Comparison of ENCODE assay signal across 20 cellular contexts in the genomic region with DNA sequence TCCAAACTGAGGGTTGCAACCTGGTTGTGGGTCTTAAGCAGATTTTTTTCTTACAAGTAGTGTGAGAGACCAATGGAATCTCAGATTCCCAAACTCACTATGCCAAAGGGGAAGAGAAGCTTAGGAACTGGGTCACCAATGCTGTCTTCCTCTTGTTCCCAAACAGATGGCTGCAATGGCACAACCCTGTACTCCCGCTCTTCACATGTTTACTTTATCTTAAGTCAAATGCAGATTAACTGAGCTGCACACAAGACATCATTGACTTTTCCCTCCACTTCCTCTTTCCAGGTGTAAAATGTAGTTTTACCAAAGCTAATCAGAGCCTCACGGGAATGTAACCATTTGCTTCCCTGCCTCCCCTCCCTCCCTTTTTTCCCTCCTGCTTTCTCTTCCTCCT. TPM values are rescaled to one million over a fixed set of nuclear protein-coding genes. Genes with fewer than 3 reads are reported as not detected.
DNase-seq lines count a peak whose midpoint lies in the region; ATAC-seq and TF ChIP-seq lines count a peak whose summit lies in the region.
"Had no signal": no experiment of that assay in that cellular context is flagged by ENCODE, and none has a peak within 500 bp of the region (broad histone marks: within the 10 kb centered on the region; RNA-seq: fewer than 3 reads in every experiment).

No MANE protein-coding gene starts in this region.

- H3K4me1 Mint-ChIP-seq in activated naive CD4-positive, alpha-beta T cell treated with anti-CD3 and anti-CD28 coated beads for 36 hours (ENCODE audit: low read depth) = peaks cover 12% of the 10 kb centered on the region
- H3K4me1 Mint-ChIP-seq in endodermal cell = peaks cover 61% of the 10 kb centered on the region

- no peak for ATAC-seq in GM18867 (IDR thresholded peaks at IDR 0.05; ENCODE audit: unreplicated experiment)

- H3K27me3 ChIP-seq in endodermal cell (ENCODE audit: control insufficient read depth, insufficient read depth, low read length, poor library complexity, severe bottlenecking) (no peaks in the 10 kb centered on the region), suprapubic skin (peaks cover 19% of the 10 kb centered on the region)

- intact Hi-C loops in activated naive CD4-positive, alpha-beta T cell treated with anti-CD3 and anti-CD28 coated beads for 36 hours (cut with micrococcal nuclease) = no loop called here

- H3K36me3 Mint-ChIP-seq in activated naive CD4-positive, alpha-beta T cell treated with anti-CD3 and anti-CD28 coated beads for 36 hours (ENCODE audit: low read depth) = no peaks in the 10 kb centered on the region
- H3K36me3 Mint-ChIP-seq in endodermal cell (ENCODE audit: low read depth) = no peaks in the 10 kb centered on the region
- H3K36me3 Mint-ChIP-seq: CD4-positive, CD25-positive, alpha-beta regulatory T cell had no signal

- DNase-seq in activated naive CD4-positive, alpha-beta T cell treated with anti-CD3 and anti-CD28 coated beads for 36 hours = no peak
- no peak for DNase-seq in activated naive CD4-positive, alpha-beta T cell (lab: John Stamatoyannopoulos, UW)
- DNase-seq in NB4 (ENCODE audit: low read depth) = peak; percentile 19
- DNase-seq in endodermal cell = no peak
- DNase-seq in suprapubic skin (ENCODE audit: low spot score in 2 of 2) = no peak
- DNase-seq in NCI-H2227 (lab: John Stamatoyannopoulos, UW; ENCODE audit: unreplicated experiment) = no peak
- DNase-seq: Caco-2; CD4-positive, CD25-positive, alpha-beta regulatory T cell; DMS153; EL; NCI-H1048; NCI-H1436 treated with DMSO at 0.1 percent for 48 hours; NCI-H2029 treated with DMSO at 0.1 percent for 48 hours; NCI-H2171 treated with DMSO at 0.1 percent for 48 hours; NCI-H524; OCI-M1; RPMI8226; SIG-M5 had no signal

- TF ChIP-seq CTCF in NB4 (IDR thresholded peaks at IDR 0.05; ENCODE audit: low read depth, low read length) = no peak
- no peak for TF ChIP-seq CTCF in endodermal cell (conservative IDR thresholded peaks at IDR 0.05)
- TF ChIP-seq CTCF in suprapubic skin (IDR thresholded peaks at IDR 0.05) = no peak

- H3K9ac ChIP-seq in endodermal cell (ENCODE audit: extremely low read depth, low read length, poor library complexity, severe bottlenecking) = no peak overlapping the region

- WGBS in endodermal cell (ENCODE audit: insufficient coverage in 1 of 2, insufficient read length in 1 of 2), 2 experiments = 89 to 100% methylated on average over 1 to 2 of the region's 2 CpGs
- 75% methylated on average over 2 of the region's 2 CpGs for WGBS in suprapubic skin

- H3K27ac Mint-ChIP-seq in activated naive CD4-positive, alpha-beta T cell treated with anti-CD3 and anti-CD28 coated beads for 36 hours = peak overlapping the region; percentile 13
- peak overlapping the region; percentile 35 for H3K27ac Mint-ChIP-seq in endodermal cell
- H3K27ac Mint-ChIP-seq: CD4-positive, CD25-positive, alpha-beta regulatory T cell had no signal

- H3K27me3 Mint-ChIP-seq in activated naive CD4-positive, alpha-beta T cell treated with anti-CD3 and anti-CD28 coated beads for 36 hours (ENCODE audit: low read depth) = peaks cover 13% of the 10 kb centered on the region
- H3K27me3 Mint-ChIP-seq in endodermal cell (ENCODE audit: insufficient read depth) = no peaks in the 10 kb centered on the region

- no peak overlapping the region for H3K27ac ChIP-seq in endodermal cell (ENCODE audit: low read depth, low read length)
- H3K27ac ChIP-seq in suprapubic skin = no peak overlapping the region

- no peak overlapping the region for H3K4me3 Mint-ChIP-seq in activated naive CD4-positive, alpha-beta T cell treated with anti-CD3 and anti-CD28 coated beads for 36 hours
- H3K4me3 Mint-ChIP-seq in endodermal cell = no peak overlapping the region

- H3K36me3 ChIP-seq in endodermal cell (ENCODE audit: control insufficient read depth, insufficient read depth, low read length) (peaks cover 5% of the 10 kb centered on the region), suprapubic skin (no peaks in the 10 kb centered on the region)

- H3K9me3 ChIP-seq in endodermal cell (ENCODE audit: control insufficient read depth, low read length) (no peaks in the 10 kb centered on the region), suprapubic skin (no peaks in the 10 kb centered on the region)
- H3K9me3 ChIP-seq: Caco-2 had no signal

- H3K4me1 ChIP-seq in endodermal cell (ENCODE audit: control insufficient read depth, insufficient read depth, low read length) (no peaks in the 10 kb centered on the region), suprapubic skin (no peaks in the 10 kb centered on the region)
- H3K4me1 ChIP-seq: Caco-2 had no signal

- no peaks in the 10 kb centered on the region for H3K9me3 Mint-ChIP-seq in activated naive CD4-positive, alpha-beta T cell treated with anti-CD3 and anti-CD28 coated beads for 36 hours
- H3K9me3 Mint-ChIP-seq in endodermal cell = no peaks in the 10 kb centered on the region

- CTCF ChIA-PET in activated naive CD4-positive, alpha-beta T cell treated with anti-CD3 and anti-CD28 coated beads for 36 hours (lab: Charles Lee) = interaction anchor here (0.6 to 0.7 kb wide), 2 partner anchors 118 to 157 kb away, joined by 3 read pairs; no protein-coding TSS in a partner anchor

- no peak for TF ChIP-seq EP300 in suprapubic skin (IDR thresholded peaks at IDR 0.05)

- H3K4me3 ChIP-seq in NB4 (ENCODE audit: low read depth, low read length) (no peak overlapping the region), endodermal cell (ENCODE audit: low read length) (no peak overlapping the region), suprapubic skin (no peak overlapping the region)

- TF ChIP-seq POLR2A in NB4 (IDR thresholded peaks at IDR 0.05; ENCODE audit: extremely low read depth, insufficient read length) (no peak), suprapubic skin (IDR thresholded peaks at IDR 0.05) (no peak)

RNA-seq across cellular contexts. Expression of a gene that starts 14.4 kb away (rescaled TPM):
- total RNA-seq in activated naive CD4-positive, alpha-beta T cell treated with anti-CD3 and anti-CD28 coated beads for 36 hours = not detected
- total RNA-seq in endodermal cell = 1 to 10 TPM in 1 of 2 donors, under 1 TPM in 1; 0.75 to 1.5 TPM
- polyA plus RNA-seq in endodermal cell (2013, experiment 1 of 2) = 0.53 TPM
- polyA plus RNA-seq in endodermal cell (2013, experiment 2 of 2) = 0.70 TPM
- under 1 TPM in 1 of 4 donors, not detected in 3; 0.24 TPM for total RNA-seq in suprapubic skin
- total RNA-seq: Caco-2; CD4-positive, CD25-positive, alpha-beta regulatory T cell; H4 had no signal

RNA-seq across cellular contexts. Expression of a gene that starts 45.8 kb away (rescaled TPM):
- total RNA-seq in activated naive CD4-positive, alpha-beta T cell treated with anti-CD3 and anti-CD28 coated beads for 36 hours = not detected
- not detected for total RNA-seq in endodermal cell
- not detected for polyA plus RNA-seq in endodermal cell (2013, experiment 1 of 2)
- polyA plus RNA-seq in endodermal cell (2013, experiment 2 of 2) = not detected
- total RNA-seq in suprapubic skin = not detected
- total RNA-seq: Caco-2; CD4-positive, CD25-positive, alpha-beta regulatory T cell; H4 had no signal
- polyA plus RNA-seq: CD4-positive, CD25-positive, alpha-beta regulatory T cell had no signal
